Comparison of ENCODE assay signal across 24 cellular contexts in genomic region chr15:68047826-68048225, GRCh38.
"Had no signal": no experiment of that assay in that cellular context is flagged by ENCODE, and none has a peak within 500 bp of the region (broad histone marks: within the 10 kb centered on the region; RNA-seq: fewer than 3 reads in every experiment).

No MANE protein-coding gene starts in this region.

- H3K9me3 Mint-ChIP-seq: natural killer cell had no signal

- H3K4me3 ChIP-seq: dorsolateral prefrontal cortex, gastrocnemius medialis, heart left ventricle, hepatocyte, lower lobe of right lung, right atrium auricular region, smooth muscle cell, suprapubic skin, transverse colon, upper lobe of right lung, uterus had no signal

- H3K4me3 Mint-ChIP-seq: natural killer cell; stimulated activated naive CD8-positive, alpha-beta T cell treated with anti-CD3 and anti-CD28 coated beads, Interleukin-15, amount 100 ng/mL, for 72 hours had no signal

- ATAC-seq: esophagus mucosa; gastrocnemius medialis; heart left ventricle; left ventricle myocardium superior; lower lobe of right lung; natural killer cell; sciatic nerve; stimulated activated naive CD8-positive, alpha-beta T cell treated with anti-CD3 and anti-CD28 coated beads, Interleukin-15, amount 100 ng/mL, for 72 hours; upper lobe of right lung had no signal

- H3K36me3 Mint-ChIP-seq: natural killer cell had no signal

- H3K27me3 Mint-ChIP-seq: progenitor cell of endocrine pancreas had no signal

- H3K27ac Mint-ChIP-seq: natural killer cell; progenitor cell of endocrine pancreas; stimulated activated naive CD8-positive, alpha-beta T cell treated with anti-CD3 and anti-CD28 coated beads, Interleukin-15, amount 100 ng/mL, for 72 hours had no signal

- DNase-seq: dorsolateral prefrontal cortex; effector CD4-positive, alpha-beta T cell; gastrocnemius medialis; heart left ventricle; kidney; left ventricle myocardium superior; lower lobe of right lung; natural killer cell; stimulated activated CD4-positive, alpha-beta T cell treated with anti-CD3 and anti-CD28 coated beads, Interleukin-12 subunit alpha, Interleukin-12 subunit beta, amount 100 ng/mL, for 4 hours; stimulated activated CD4-positive, alpha-beta T cell treated with anti-CD3 and anti-CD28 coated beads, Interleukin-1b, Interleukin-23, amount 100 ng/mL, for 48 hours; stimulated activated CD4-positive, alpha-beta T cell treated with anti-CD3 and anti-CD28 coated beads, Interleukin-4, amount 100 ng/mL, for 1 hour; stimulated activated CD8-positive, alpha-beta memory T cell treated with anti-CD3 and anti-CD28 coated beads, Interleukin-4, amount 100 ng/mL, for 48 hours; stimulated activated naive CD4-positive, alpha-beta T cell; stimulated activated naive CD8-positive, alpha-beta T cell treated with anti-CD3 and anti-CD28 coated beads, Interleukin-15, amount 100 ng/mL, for 72 hours; transverse colon; upper lobe of right lung; uterus had no signal
